22 cellular contexts compared by ENCODE assay signal in the genomic region with DNA sequence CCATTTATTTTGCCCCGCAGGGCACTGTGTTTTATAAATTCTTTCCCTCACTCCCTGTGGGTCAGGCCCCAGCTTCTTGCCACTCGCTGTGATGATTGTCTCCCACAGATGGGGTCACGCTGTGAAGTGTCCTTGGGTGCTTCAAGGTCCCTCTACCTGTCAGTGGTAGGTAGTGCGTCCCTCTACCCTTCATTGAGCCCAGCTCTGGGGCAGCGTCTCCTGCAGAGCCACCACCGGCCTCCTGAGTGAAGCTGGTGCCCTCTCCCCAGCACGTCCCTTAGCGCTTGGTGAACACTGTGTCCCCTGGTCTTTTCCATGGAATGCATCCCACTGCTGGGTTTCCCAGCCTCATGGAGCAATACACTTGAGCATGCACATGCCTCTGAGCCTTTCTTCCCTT.
DNase-seq lines count a peak whose midpoint lies in the region; TF ChIP-seq lines count a peak whose summit lies in the region.
"Had no signal": no experiment of that assay in that cellular context is flagged by ENCODE, and none has a peak within 500 bp of the region (broad histone marks: within the 10 kb centered on the region; RNA-seq: fewer than 3 reads in every experiment).

No MANE protein-coding gene starts in this region.

- no peak overlapping the region for H3K56ac ChIP-seq in H9 (ENCODE audit: insufficient read length, low read depth, low read length)

- no peak overlapping the region for H4K8ac ChIP-seq in H9 (replicated peaks; ENCODE audit: insufficient read length, low read depth, low read length)

- no peaks in the 10 kb centered on the region; a peak in 1 of 5 replicates for H3K9me3 Mint-ChIP-seq in H9
- H3K9me3 Mint-ChIP-seq: activated CD4-positive, alpha-beta memory T cell treated with anti-CD3 and anti-CD28 coated beads for 36 hours; activated T-helper 2 cell treated with anti-CD3 and anti-CD28 coated beads, Interferon-gamma antibody, Interleukin-2, Interleukin-4, amounts not matched to agents 10 μg/mL and 5 μg/mL and 100 μg/mL, durations not matched to agents 14 hours and 24 hours and 36 hours had no signal

- no peak overlapping the region for H2AK5ac ChIP-seq in H9 (ENCODE audit: insufficient read length, low read length)

- no peaks in the 10 kb centered on the region for H3K79me2 ChIP-seq in H9 (ENCODE audit: insufficient read depth, low read length)
- no peaks in the 10 kb centered on the region for H3K79me2 ChIP-seq in OCI-LY1 (ENCODE audit: insufficient read depth, low read length)

- H3K18ac ChIP-seq in H9 (ENCODE audit: insufficient read length, low read depth, low read length): no peak overlapping the region

- H3K9ac ChIP-seq in H9 (ENCODE audit: extremely low read depth, insufficient read length, low read length) (no peak overlapping the region), OCI-LY1 (ENCODE audit: low read length) (no peak overlapping the region)

- H3K9me2 ChIP-seq in OCI-LY1 (ENCODE audit: low read depth, low read length): no peaks in the 10 kb centered on the region

- TF ChIP-seq CTCF in GM12864 (IDR thresholded peaks at IDR 0.05; ENCODE audit: low read depth, low read length, missing control alignments) (peak; percentile 30), H9 (conservative IDR thresholded peaks at IDR 0.05) (peak; percentile 44), OCI-LY1 (IDR thresholded peaks at IDR 0.05; ENCODE audit: low read length) (peak; percentile 13; the same call in 1 of the 2 replicates)

- H2BK15ac ChIP-seq in H9 (ENCODE audit: low read depth, low read length): no peak overlapping the region

- no peaks in the 10 kb centered on the region for H3K23me2 ChIP-seq in H9 (ENCODE audit: insufficient read length, low read depth, low read length, poor library complexity, severe bottlenecking)

- H3K36me3 Mint-ChIP-seq in H9 (ENCODE audit: insufficient read depth in 1 of 3, low read depth in 3 of 3): no peaks in the 10 kb centered on the region; a peak in 1 of 7 replicates
- H3K36me3 Mint-ChIP-seq: activated CD4-positive, alpha-beta memory T cell treated with anti-CD3 and anti-CD28 coated beads for 36 hours had no signal

- peaks cover 19% of the 10 kb centered on the region for H3K27me3 Mint-ChIP-seq in H9 (ENCODE audit: low read depth)
- H3K27me3 Mint-ChIP-seq: activated CD4-positive, alpha-beta memory T cell treated with anti-CD3 and anti-CD28 coated beads for 36 hours; progenitor cell of endocrine pancreas had no signal

- no CpG with 5 or more reads among the region's 8 CpGs for WGBS in H9 (ENCODE audit: extremely low coverage, insufficient read length, low lambda C conversion rate)

- no peak overlapping the region for H3T11ph ChIP-seq in H9 (ENCODE audit: low read length)

- peaks cover 0 to 2% of the 10 kb centered on the region in 2 experiments; a peak in 1 of 4 replicates for H3K4me1 Mint-ChIP-seq in H9

- H3K27ac Mint-ChIP-seq in H9: no peak overlapping the region
- H3K27ac Mint-ChIP-seq: activated CD4-positive, alpha-beta memory T cell treated with anti-CD3 and anti-CD28 coated beads for 36 hours; activated T-helper 2 cell treated with anti-CD3 and anti-CD28 coated beads, Interferon-gamma antibody, Interleukin-2, Interleukin-4, amounts not matched to agents 10 μg/mL and 5 μg/mL and 100 μg/mL, durations not matched to agents 14 hours and 24 hours and 36 hours; progenitor cell of endocrine pancreas had no signal

- H2BK20ac ChIP-seq in H9 (ENCODE audit: low read depth, low read length, poor library complexity, severe bottlenecking): no peak overlapping the region

- H3K4ac ChIP-seq in H9 (ENCODE audit: low read depth, low read length): no peak overlapping the region

- no peak overlapping the region for H3K4me3 Mint-ChIP-seq in H9
- H3K4me3 Mint-ChIP-seq: activated CD4-positive, alpha-beta memory T cell treated with anti-CD3 and anti-CD28 coated beads for 36 hours had no signal

- no peaks in the 10 kb centered on the region for H4K20me1 ChIP-seq in H9 (ENCODE audit: control insufficient read depth, insufficient read depth, insufficient read length)
- no peaks in the 10 kb centered on the region for H4K20me1 ChIP-seq in OCI-LY1 (ENCODE audit: insufficient read depth, low read length)

- DNase-seq in GM12864 (ENCODE audit: low read depth) (no peak), H9 (peak; percentile 37), iPS-NIHi7 (ENCODE audit: extremely low spot score) (peak; percentile 38), NCI-H446 treated with DMSO at 0.1 percent for 48 hours (lab: John Stamatoyannopoulos, UW) (no peak), NCI-H1930 (lab: John Stamatoyannopoulos, UW) (no peak), DMS153 treated with DMSO at 0.1 percent for 48 hours (lab: John Stamatoyannopoulos, UW; ENCODE audit: unreplicated experiment) (no peak)
- DNase-seq: activated CD4-positive, alpha-beta memory T cell treated with anti-CD3 and anti-CD28 coated beads for 36 hours; activated CD4-positive, CD25-positive, alpha-beta regulatory T cell; glutamatergic neuron; NCI-H1092 treated with DMSO at 0.1 percent for 48 hours; NCI-H2081; NCI-H345; NCI-H82; PC-3; Right ventricle myocardium superior; sigmoid colon; stimulated activated CD4-positive, alpha-beta T cell treated with anti-CD3 and anti-CD28 coated beads, Interleukin-15, amount 100 ng/mL, for 24 hours; T-helper 9 cell; transverse colon had no signal

- H3K14ac ChIP-seq in H9 (ENCODE audit: insufficient read depth, low read length): no peak overlapping the region

- no peaks in the 10 kb centered on the region for H3K79me1 ChIP-seq in H9 (ENCODE audit: insufficient read depth, low read depth, low read length, poor library complexity, severe bottlenecking)

- H3K4me2 ChIP-seq in H9 (ENCODE audit: insufficient read depth, insufficient read length, low read length): no peak overlapping the region
- H3K4me2 ChIP-seq in OCI-LY1 (ENCODE audit: low read length): no peak overlapping the region

- H3K27me3 ChIP-seq in H9 (ENCODE audit: insufficient read depth, low read length): no peaks in the 10 kb centered on the region
- H3K27me3 ChIP-seq in OCI-LY1 (ENCODE audit: insufficient read depth, low read length): no peaks in the 10 kb centered on the region
- H3K27me3 ChIP-seq: sigmoid colon, transverse colon had no signal

- H3K36me3 ChIP-seq in OCI-LY1 (ENCODE audit: insufficient read depth, low read length): no peaks in the 10 kb centered on the region; the same call in 1 of the 2 replicates
- H3K36me3 ChIP-seq: sigmoid colon, transverse colon had no signal

- H4K91ac ChIP-seq in H9 (ENCODE audit: insufficient read length, low read depth, low read length): no peak overlapping the region

- H3K23ac ChIP-seq in H9 (ENCODE audit: insufficient read length, low read depth, low read length): no peak overlapping the region

- H3K27ac ChIP-seq in H9 (ENCODE audit: insufficient read length, low read depth, low read length): no peak overlapping the region
- H3K27ac ChIP-seq in OCI-LY1 (ENCODE audit: low read depth, low read length, poor library complexity, severe bottlenecking): no peak overlapping the region
- H3K27ac ChIP-seq: sigmoid colon, transverse colon had no signal

- no peak overlapping the region for H2BK12ac ChIP-seq in H9 (ENCODE audit: insufficient read length, low read depth, low read length)

- H2AFZ ChIP-seq in H9 (ENCODE audit: low read length) (no peak overlapping the region), OCI-LY1 (ENCODE audit: low read length) (no peak overlapping the region)

- H3F3A ChIP-seq in OCI-LY1 (ENCODE audit: insufficient read depth, low read length): no peaks in the 10 kb centered on the region

- H3K4me3 ChIP-seq in GM12864 (ENCODE audit: low read depth, low read length) (no peak overlapping the region), OCI-LY1 (ENCODE audit: low read depth, low read length, poor library complexity, severe bottlenecking) (no peak overlapping the region)
- H3K4me3 ChIP-seq: sigmoid colon, transverse colon had no signal

- H3K4me1 ChIP-seq in H9 (ENCODE audit: insufficient read depth, low read length) (no peaks in the 10 kb centered on the region), OCI-LY1 (ENCODE audit: insufficient read depth, low read length, severe bottlenecking) (peaks cover 1% of the 10 kb centered on the region)
- H3K4me1 ChIP-seq: sigmoid colon, transverse colon had no signal

- H2BK120ac ChIP-seq in H9 (ENCODE audit: low read depth, low read length, poor library complexity, severe bottlenecking): no peak overlapping the region

- H2BK5ac ChIP-seq in H9 (ENCODE audit: insufficient read length, low read length): no peak overlapping the region

- no peaks in the 10 kb centered on the region for H3K9me3 ChIP-seq in H9 (ENCODE audit: control insufficient read depth, low read depth, low read length)
- no peaks in the 10 kb centered on the region for H3K9me3 ChIP-seq in OCI-LY1 (ENCODE audit: low read length)
- H3K9me3 ChIP-seq: sigmoid colon, transverse colon had no signal

- no peak overlapping the region for H4K5ac ChIP-seq in H9 (ENCODE audit: insufficient read length, low read depth, low read length)

Comparison
In these comparisons a context has a peak if more than half of its experiments do, and no peak if none do; other contexts are left out.
1. DNase-seq: peak in H9 (single experiment) and iPS-NIHi7 (single experiment); none in GM12864 (single experiment), NCI-H446 treated with DMSO at 0.1 percent for 48 hours (single experiment), NCI-H1930 (0 of 2) and DMS153 treated with DMSO at 0.1 percent for 48 hours (single experiment).
2. Peak in every context shown above with its lines, with median percentiles within 50 percentile points of each other: CTCF ChIP-seq.